12 cellular contexts compared by ENCODE assay signal in the genomic region with DNA sequence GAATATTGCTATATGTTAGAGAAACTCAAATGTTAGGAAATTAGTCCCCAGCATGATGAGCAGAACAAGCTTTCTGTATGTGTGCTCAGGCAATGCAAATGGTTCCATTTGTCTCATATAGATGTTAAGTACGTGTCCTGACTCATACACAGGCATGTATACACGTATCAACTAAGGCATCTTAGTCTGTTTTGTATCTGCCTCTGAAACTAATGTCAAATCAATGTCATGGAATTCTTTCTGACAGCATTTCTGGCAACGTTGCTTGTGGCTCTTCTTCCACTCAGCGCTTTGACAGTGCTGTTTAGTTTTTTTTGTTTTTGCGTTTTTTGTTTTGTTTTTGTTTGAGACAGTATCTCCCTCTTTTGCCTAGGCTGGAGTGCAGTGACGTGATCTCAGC.
"Had no signal": no experiment of that assay in that cellular context is flagged by ENCODE, and none has a peak within 500 bp of the region (broad histone marks: within the 10 kb centered on the region; RNA-seq: fewer than 3 reads in every experiment).

No MANE protein-coding gene starts in this region.

- H3K4me1 ChIP-seq: esophagus squamous epithelium, right atrium auricular region, transverse colon had no signal

- H3K27ac Mint-ChIP-seq: activated naive CD4-positive, alpha-beta T cell treated with anti-CD3 and anti-CD28 coated beads, Interleukin-2, amount 50 U/mL, for 24 hours; immature natural killer cell; naive thymus-derived CD8-positive, alpha-beta T cell; stimulated activated naive B cell treated with anti-CD40 and anti-IgM and Interleukin-4, amounts not matched to agents 10 μg/mL and 1 μg/mL and 100 μg/mL, for 72 hours; T-helper 17 cell had no signal

- DNase-seq: activated CD4-positive, alpha-beta T cell treated with anti-CD3 and anti-CD28 coated beads, Interleukin-2, amount 50 U/mL, for 1 hour; esophagus squamous epithelium; immature natural killer cell; left colon; mucosa of descending colon; naive thymus-derived CD8-positive, alpha-beta T cell; stimulated activated naive B cell treated with anti-CD40 and anti-IgM and Interleukin-4, amounts not matched to agents 10 μg/mL and 1 μg/mL and 100 μg/mL, for 72 hours; substantia nigra; T-helper 17 cell; transverse colon had no signal

- H3K9me3 ChIP-seq: mucosa of descending colon, right atrium auricular region, transverse colon had no signal

- H3K36me3 Mint-ChIP-seq: activated naive CD4-positive, alpha-beta T cell treated with anti-CD3 and anti-CD28 coated beads, Interleukin-2, amount 50 U/mL, for 24 hours; immature natural killer cell; naive thymus-derived CD8-positive, alpha-beta T cell; stimulated activated naive B cell treated with anti-CD40 and anti-IgM and Interleukin-4, amounts not matched to agents 10 μg/mL and 1 μg/mL and 100 μg/mL, for 72 hours had no signal

- H3K4me3 ChIP-seq: esophagus squamous epithelium, mucosa of descending colon, right atrium auricular region, transverse colon had no signal

- H3K4me3 Mint-ChIP-seq: activated naive CD4-positive, alpha-beta T cell treated with anti-CD3 and anti-CD28 coated beads, Interleukin-2, amount 50 U/mL, for 24 hours; immature natural killer cell; naive thymus-derived CD8-positive, alpha-beta T cell; stimulated activated naive B cell treated with anti-CD40 and anti-IgM and Interleukin-4, amounts not matched to agents 10 μg/mL and 1 μg/mL and 100 μg/mL, for 72 hours; T-helper 17 cell had no signal

- H3K4me1 Mint-ChIP-seq: activated naive CD4-positive, alpha-beta T cell treated with anti-CD3 and anti-CD28 coated beads, Interleukin-2, amount 50 U/mL, for 24 hours; immature natural killer cell; naive thymus-derived CD8-positive, alpha-beta T cell; stimulated activated naive B cell treated with anti-CD40 and anti-IgM and Interleukin-4, amounts not matched to agents 10 μg/mL and 1 μg/mL and 100 μg/mL, for 72 hours; T-helper 17 cell had no signal

- H3K27me3 ChIP-seq: esophagus squamous epithelium, right atrium auricular region, transverse colon had no signal

- ATAC-seq: left colon; mucosa of descending colon; naive thymus-derived CD8-positive, alpha-beta T cell; stimulated activated naive B cell treated with anti-CD40 and anti-IgM and Interleukin-4, amounts not matched to agents 10 μg/mL and 1 μg/mL and 100 μg/mL, for 72 hours; T-helper 17 cell had no signal

- H3K27ac ChIP-seq: esophagus squamous epithelium, right atrium auricular region, transverse colon had no signal

- H3K9me3 Mint-ChIP-seq: activated naive CD4-positive, alpha-beta T cell treated with anti-CD3 and anti-CD28 coated beads, Interleukin-2, amount 50 U/mL, for 24 hours had no signal

- H3K27me3 Mint-ChIP-seq: activated naive CD4-positive, alpha-beta T cell treated with anti-CD3 and anti-CD28 coated beads, Interleukin-2, amount 50 U/mL, for 24 hours; stimulated activated naive B cell treated with anti-CD40 and anti-IgM and Interleukin-4, amounts not matched to agents 10 μg/mL and 1 μg/mL and 100 μg/mL, for 72 hours; T-helper 17 cell had no signal

- H3K36me3 ChIP-seq: esophagus squamous epithelium, right atrium auricular region, transverse colon had no signal
